15 cellular contexts compared by ENCODE assay signal in the genomic region with DNA sequence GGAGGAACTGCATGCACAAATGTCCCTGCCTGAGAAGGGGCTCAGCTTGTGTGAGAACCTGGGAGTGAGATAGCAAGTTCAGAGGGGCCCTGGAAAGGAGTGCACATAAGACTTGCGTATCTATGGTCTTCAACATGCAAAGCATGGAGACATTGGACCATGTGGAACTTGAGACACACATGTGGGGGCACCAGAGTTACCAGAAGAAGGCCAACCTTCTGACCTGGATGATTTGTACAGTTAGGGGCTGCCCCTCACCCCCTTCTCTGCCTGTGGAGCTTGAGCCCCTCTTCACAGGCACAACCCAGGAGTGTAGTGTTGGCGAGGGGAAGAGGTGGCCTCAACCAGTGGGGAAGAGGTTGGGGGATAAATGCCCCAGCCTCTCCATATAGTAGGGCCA.
DNase-seq lines count a peak whose midpoint lies in the region; ATAC-seq and TF ChIP-seq lines count a peak whose summit lies in the region.
"Had no signal": no experiment of that assay in that cellular context is flagged by ENCODE, and none has a peak within 500 bp of the region (broad histone marks: within the 10 kb centered on the region; RNA-seq: fewer than 3 reads in every experiment).

No MANE protein-coding gene starts in this region.

- H3K79me1 ChIP-seq in IMR-90 (ENCODE audit: low read depth in 1 of 2, low read length in 2 of 2) (no peaks in the 10 kb centered on the region), neuronal stem cell (ENCODE audit: low read depth, low read length) (no peaks in the 10 kb centered on the region)

- H3K4me1 ChIP-seq in IMR-90 (ENCODE audit: control insufficient read depth, insufficient read depth, low read length), result no peaks in the 10 kb centered on the region
- H3K4me1 ChIP-seq in endodermal cell (ENCODE audit: control insufficient read depth, insufficient read depth, low read length), result no peaks in the 10 kb centered on the region
- H3K4me1 ChIP-seq in neuronal stem cell (ENCODE audit: control insufficient read depth in 2 of 2, insufficient read depth in 1 of 2, low read depth in 1 of 2, low read length in 2 of 2), result no peaks in the 10 kb centered on the region
- H3K4me1 ChIP-seq: HAP-1 had no signal

- POLR2A ChIA-PET in IMR-90 (lab: Charles Lee; ENCODE audit: unreplicated experiment), result interaction anchor here (0.6 kb wide), 1 partner anchor 13 kb away, joined by 3 read pairs; no protein-coding TSS in a partner anchor
- POLR2A ChIA-PET in activated CD4-positive, alpha-beta memory T cell treated with anti-CD3 and anti-CD28 coated beads, Interleukin-2, amount 10 ng/mL, durations not matched to agents 7 days and 5 days (lab: Charles Lee), result no interaction called here

- H3K14ac ChIP-seq in IMR-90 (replicated peaks; ENCODE audit: low read depth, low read length) (no peak overlapping the region), neuronal stem cell (ENCODE audit: low read length) (no peak overlapping the region)

- H3K27me3 ChIP-seq in IMR-90 (ENCODE audit: control insufficient read depth, insufficient read depth, low read length) (no peaks in the 10 kb centered on the region), endodermal cell (ENCODE audit: control insufficient read depth, insufficient read depth, low read length, poor library complexity, severe bottlenecking) (no peaks in the 10 kb centered on the region), neuronal stem cell (ENCODE audit: control insufficient read depth in 3 of 3, insufficient read depth in 3 of 3, low read depth in 1 of 3, low read length in 3 of 3) (no peaks in the 10 kb centered on the region)

- no peak overlapping the region for H3K27ac Mint-ChIP-seq in endodermal cell
- H3K27ac Mint-ChIP-seq in activated CD4-positive, alpha-beta memory T cell treated with anti-CD3 and anti-CD28 coated beads, Interleukin-2, amount 10 ng/mL, durations not matched to agents 7 days and 5 days, result no peak overlapping the region
- H3K27ac Mint-ChIP-seq: HFFc6 had no signal

- H2AFZ ChIP-seq in IMR-90 (replicated peaks; ENCODE audit: low read length, poor library complexity) (peak overlapping the region; percentile 16), neuronal stem cell (ENCODE audit: low read length) (no peak overlapping the region)

- H2AK9ac ChIP-seq in IMR-90 (replicated peaks; ENCODE audit: low read depth, low read length, poor library complexity), result no peak overlapping the region

- H4K8ac ChIP-seq in IMR-90 (ENCODE audit: low read depth in 2 of 2, low read length in 2 of 2), result no peak overlapping the region
- no peak overlapping the region for H4K8ac ChIP-seq in neuronal stem cell (ENCODE audit: low read depth, low read length)

- no peaks in the 10 kb centered on the region for H3K9me1 ChIP-seq in IMR-90 (ENCODE audit: insufficient read depth, low read length)

- no peak overlapping the region for H3K23ac ChIP-seq in IMR-90 (ENCODE audit: low read depth, low read length)
- H3K23ac ChIP-seq in neuronal stem cell (ENCODE audit: low read depth, low read length, poor library complexity), result no peak overlapping the region

- H3K4me3 ChIP-seq in IMR-90 (ENCODE audit: insufficient read depth, low read depth, low read length) (no peak overlapping the region), endodermal cell (ENCODE audit: low read length) (no peak overlapping the region), neuronal stem cell (ENCODE audit: low read length in 2 of 2) (no peak overlapping the region)
- H3K4me3 ChIP-seq: HAP-1 had no signal

- H3K4me2 ChIP-seq in IMR-90 (ENCODE audit: low read depth, low read length) (no peak overlapping the region), neuronal stem cell (ENCODE audit: insufficient read depth, low read length, poor library complexity, severe bottlenecking) (no peak overlapping the region)

- no peak for ATAC-seq in IMR-90 (ENCODE audit: low read depth)
- no peak for ATAC-seq in left cardiac atrium

- H2AK5ac ChIP-seq in IMR-90 (ENCODE audit: low read depth, low read length) (no peak overlapping the region), neuronal stem cell (ENCODE audit: low read depth, low read length) (peak overlapping the region; percentile 13)

- no CpG with 5 or more reads among the region's 2 CpGs for WGBS in IMR-90 (ENCODE audit: extremely low coverage in 2 of 2, insufficient read length in 1 of 2), 2 experiments
- WGBS in endodermal cell (ENCODE audit: insufficient coverage in 1 of 2, insufficient read length in 1 of 2), 2 experiments, result 70% methylated on average over 2 of the region's 2 CpGs; no CpG with 5 or more reads in 1 of the 2 experiments
- no CpG with 5 or more reads among the region's 2 CpGs for WGBS in neuronal stem cell (ENCODE audit: extremely low coverage in 2 of 2, insufficient read length in 2 of 2, insufficient replicate concordance in 1 of 2), 2 donors

- H2BK120ac ChIP-seq in IMR-90 (ENCODE audit: low read depth, low read length) (no peak overlapping the region), neuronal stem cell (ENCODE audit: low read depth, low read length) (no peak overlapping the region)

- DNase-seq in IMR-90 (no peak), endodermal cell (peak; percentile 7), neuronal stem cell (ENCODE audit: low spot score) (no peak), NCI-H526 (lab: John Stamatoyannopoulos, UW) (no peak), left cardiac atrium (no peak)
- no peak for DNase-seq in activated CD4-positive, alpha-beta memory T cell treated with anti-CD3 and anti-CD28 coated beads, Interleukin-2, amount 10 ng/mL, durations not matched to agents 7 days and 5 days
- DNase-seq: C1 segment of cervical spinal cord; Calu3; CD4-positive, alpha-beta memory T cell; COR-L47; DMS53; DMS79 treated with DMSO at 0.1 percent for 48 hours; GOT3; HFFc6 had no signal

- no peak overlapping the region for H2BK15ac ChIP-seq in IMR-90 (ENCODE audit: low read depth, low read length)
- H2BK15ac ChIP-seq in neuronal stem cell (ENCODE audit: low read length), result no peak overlapping the region

- no peak overlapping the region for H3K56ac ChIP-seq in IMR-90 (ENCODE audit: extremely low read depth, insufficient read depth, low read length)

- H3K27me3 Mint-ChIP-seq in endodermal cell (ENCODE audit: insufficient read depth), result no peaks in the 10 kb centered on the region
- H3K27me3 Mint-ChIP-seq in activated CD4-positive, alpha-beta memory T cell treated with anti-CD3 and anti-CD28 coated beads, Interleukin-2, amount 10 ng/mL, durations not matched to agents 7 days and 5 days, result no peaks in the 10 kb centered on the region

- no TSS peak for BruUV-seq in IMR-90 (replicated peaks; lab: Mats Ljungman, UMichigan)

- no peak overlapping the region for H3K4me3 Mint-ChIP-seq in endodermal cell
- no peak overlapping the region for H3K4me3 Mint-ChIP-seq in activated CD4-positive, alpha-beta memory T cell treated with anti-CD3 and anti-CD28 coated beads, Interleukin-2, amount 10 ng/mL, durations not matched to agents 7 days and 5 days
- H3K4me3 Mint-ChIP-seq: CD4-positive, alpha-beta memory T cell; HFFc6 had no signal

- H4K5ac ChIP-seq in IMR-90 (ENCODE audit: low read depth, low read length), result no peak overlapping the region

- no peak for TF ChIP-seq CTCF in IMR-90 (conservative IDR thresholded peaks at IDR 0.05; ENCODE audit: low read depth, low read length)
- no peak for TF ChIP-seq CTCF in endodermal cell (conservative IDR thresholded peaks at IDR 0.05)

- H3K9me3 Mint-ChIP-seq in endodermal cell, result peaks cover 61% of the 10 kb centered on the region
- no peaks in the 10 kb centered on the region for H3K9me3 Mint-ChIP-seq in activated CD4-positive, alpha-beta memory T cell treated with anti-CD3 and anti-CD28 coated beads, Interleukin-2, amount 10 ng/mL, durations not matched to agents 7 days and 5 days

- TF ChIP-seq POLR2A in IMR-90 (IDR thresholded peaks at IDR 0.05; ENCODE audit: low read depth, low read length), result no peak

- H2BK5ac ChIP-seq in IMR-90 (ENCODE audit: low read depth, low read length, poor library complexity, severe bottlenecking), result no peak overlapping the region
- no peak overlapping the region for H2BK5ac ChIP-seq in neuronal stem cell (ENCODE audit: low read length)

- H3K27ac ChIP-seq in IMR-90 (ENCODE audit: insufficient read depth, low read length) (no peak overlapping the region), endodermal cell (ENCODE audit: low read depth, low read length) (no peak overlapping the region), neuronal stem cell (replicated peaks; ENCODE audit: low read length) (no peak overlapping the region)

- H2BK20ac ChIP-seq in IMR-90 (ENCODE audit: low read depth, low read length), result no peak overlapping the region

- TF ChIP-seq RAD21 in IMR-90 (IDR thresholded peaks at IDR 0.05; ENCODE audit: low read length), result no peak

- in situ Hi-C loops in IMR-90 (cut with MboI; ENCODE audit: low sequenced_read_pairs), result no loop called here

- no peak overlapping the region for H2BK12ac ChIP-seq in neuronal stem cell (ENCODE audit: low read length)

- intact Hi-C loops in IMR-90 (cut with micrococcal nuclease), result no loop called here
- intact Hi-C loops in left cardiac atrium (cut with DNase I), result no loop called here

- H3K4me1 Mint-ChIP-seq in endodermal cell, result no peaks in the 10 kb centered on the region
- no peaks in the 10 kb centered on the region for H3K4me1 Mint-ChIP-seq in activated CD4-positive, alpha-beta memory T cell treated with anti-CD3 and anti-CD28 coated beads, Interleukin-2, amount 10 ng/mL, durations not matched to agents 7 days and 5 days
- H3K4me1 Mint-ChIP-seq: CD4-positive, alpha-beta memory T cell had no signal

- CTCF ChIA-PET in IMR-90 (lab: Yijun Ruan, JAX), result no interaction called here
- CTCF ChIA-PET in activated CD4-positive, alpha-beta memory T cell treated with anti-CD3 and anti-CD28 coated beads, Interleukin-2, amount 10 ng/mL, durations not matched to agents 7 days and 5 days (lab: Charles Lee), result interaction anchor here (0.6 kb wide), 1 partner anchor 10 kb away, joined by 3 read pairs; no protein-coding TSS in a partner anchor

- H3K36me3 Mint-ChIP-seq in endodermal cell (ENCODE audit: low read depth), result peaks cover 3% of the 10 kb centered on the region
- no peaks in the 10 kb centered on the region for H3K36me3 Mint-ChIP-seq in activated CD4-positive, alpha-beta memory T cell treated with anti-CD3 and anti-CD28 coated beads, Interleukin-2, amount 10 ng/mL, durations not matched to agents 7 days and 5 days (ENCODE audit: low read depth)
- H3K36me3 Mint-ChIP-seq: CD4-positive, alpha-beta memory T cell had no signal

- H3K36me3 ChIP-seq in IMR-90 (ENCODE audit: control insufficient read depth, insufficient read depth, low read length) (no peaks in the 10 kb centered on the region), endodermal cell (ENCODE audit: control insufficient read depth, insufficient read depth, low read length) (no peaks in the 10 kb centered on the region), neuronal stem cell (replicated peaks in 1 of 2; ENCODE audit: control insufficient read depth in 2 of 2, insufficient read depth in 2 of 2, low read length in 2 of 2) (peaks cover 0 to 3% of the 10 kb centered on the region in 2 donors)
- H3K36me3 ChIP-seq: HAP-1 had no signal

- H3K18ac ChIP-seq in IMR-90 (ENCODE audit: low read depth, low read length) (no peak overlapping the region), neuronal stem cell (ENCODE audit: low read length) (no peak overlapping the region)

- dilution Hi-C loops in IMR-90 (cut with HindIII; ENCODE audit: low sequenced_read_pairs, unreplicated experiment), result no loop called here

- no peak overlapping the region for H4K91ac ChIP-seq in IMR-90 (ENCODE audit: insufficient read depth, low read depth, low read length)
- no peak overlapping the region for H4K91ac ChIP-seq in neuronal stem cell (ENCODE audit: low read depth, low read length, poor library complexity)

- H3K9ac ChIP-seq in IMR-90 (ENCODE audit: low read depth, low read length), result no peak overlapping the region
- no peak overlapping the region for H3K9ac ChIP-seq in endodermal cell (ENCODE audit: extremely low read depth, low read length, poor library complexity, severe bottlenecking)
- H3K9ac ChIP-seq in neuronal stem cell (ENCODE audit: low read depth, low read length, poor library complexity), result peak overlapping the region; percentile 27

- H3K9me3 ChIP-seq in IMR-90 (ENCODE audit: control insufficient read depth, insufficient read depth, low read length) (peaks cover 12% of the 10 kb centered on the region), endodermal cell (ENCODE audit: control insufficient read depth, low read length) (peaks cover 59% of the 10 kb centered on the region), neuronal stem cell (replicated peaks in 1 of 2; ENCODE audit: control insufficient read depth in 2 of 2, insufficient read depth in 1 of 2, low read depth in 1 of 2, low read length in 2 of 2) (peaks cover 9 to 25% of the 10 kb centered on the region in 2 donors)
- H3K9me3 ChIP-seq: HAP-1 had no signal

- H3K4ac ChIP-seq in IMR-90 (ENCODE audit: low read depth, low read length) (no peak overlapping the region), neuronal stem cell (ENCODE audit: low read length) (no peak overlapping the region)

- H4K20me1 ChIP-seq in IMR-90 (ENCODE audit: insufficient read depth, low read length), result no peaks in the 10 kb centered on the region
